ENCODE assay signal across 20 cellular contexts in the genomic region with DNA sequence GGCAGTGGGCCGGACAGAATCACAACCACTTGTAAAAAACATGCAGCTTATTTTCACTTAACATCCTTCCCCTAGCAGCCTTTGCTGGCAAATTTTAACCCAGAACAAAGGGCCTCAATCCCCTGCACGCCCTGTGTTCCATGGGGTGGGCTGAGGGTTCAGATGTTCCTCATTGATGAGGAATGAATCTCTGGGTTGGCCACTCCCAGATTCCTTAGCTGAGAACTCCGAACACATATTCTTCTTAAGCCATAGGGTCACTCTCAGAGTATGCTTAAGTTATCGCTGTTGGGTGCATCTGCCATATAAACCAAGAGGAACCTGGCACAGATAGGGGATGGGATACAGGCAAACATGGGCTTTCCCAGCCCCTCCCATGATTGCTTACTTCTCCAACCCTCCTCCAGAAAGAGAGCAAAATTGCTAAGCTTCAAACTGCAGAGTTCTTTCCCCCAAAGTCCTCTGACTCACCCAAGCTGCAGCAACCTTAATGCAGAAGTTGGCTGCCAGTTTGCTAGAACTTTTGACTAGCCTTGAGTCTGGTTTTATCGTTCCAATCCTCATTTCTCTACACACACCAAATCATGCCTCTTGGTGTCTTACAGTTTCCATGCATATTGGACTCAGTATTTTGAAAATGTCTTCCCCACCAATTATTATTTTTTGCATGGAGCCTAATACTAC.
DNase-seq lines count a peak whose midpoint lies in the region; ATAC-seq and TF ChIP-seq lines count a peak whose summit lies in the region.
"Had no signal": no experiment of that assay in that cellular context is flagged by ENCODE, and none has a peak within 500 bp of the region (broad histone marks: within the 10 kb centered on the region; RNA-seq: fewer than 3 reads in every experiment).

No MANE protein-coding gene starts in this region.

- ATAC-seq in left ventricle myocardium superior (peak; percentile 17), RWPE2 (ENCODE audit: low read depth) (peak; percentile 38; the same call in 1 of the 3 replicates), GM19452 (IDR thresholded peaks at IDR 0.05; ENCODE audit: unreplicated experiment) (no peak)
- ATAC-seq in activated naive CD8-positive, alpha-beta T cell treated with anti-CD3 and anti-CD28 coated beads, Interleukin-2, amount 50 U/mL, for 24 hours: no peak
- ATAC-seq: activated T-cell treated with anti-CD3 and anti-CD28 coated beads, Interleukin-2, amount 50 U/mL, for 72 hours; HCT116; stimulated activated memory B cell treated with anti-CD40 and anti-IgM and Interleukin-4, amounts not matched to agents 10 μg/mL and 1 μg/mL and 100 μg/mL, for 72 hours had no signal

- no peaks in the 10 kb centered on the region for H3K36me3 ChIP-seq in RWPE2 (ENCODE audit: low read depth)

- H3K27me3 Mint-ChIP-seq in activated naive CD8-positive, alpha-beta T cell treated with anti-CD3 and anti-CD28 coated beads, Interleukin-2, amount 50 U/mL, for 24 hours: no peaks in the 10 kb centered on the region
- H3K27me3 Mint-ChIP-seq: stimulated activated memory B cell treated with anti-CD40 and anti-IgM and Interleukin-4, amounts not matched to agents 10 μg/mL and 1 μg/mL and 100 μg/mL, for 72 hours had no signal

- no peak overlapping the region for H3K27ac ChIP-seq in RWPE2 (ENCODE audit: poor library complexity, severe bottlenecking)

- no peak overlapping the region for H3K4me3 ChIP-seq in RWPE2 (ENCODE audit: severe bottlenecking)
- H3K4me3 ChIP-seq in fibroblast of pulmonary artery (replicated peaks; ENCODE audit: low read depth, low read length): no peak overlapping the region

- H3K4me1 ChIP-seq in RWPE2 (ENCODE audit: insufficient read depth, poor library complexity, severe bottlenecking): peaks cover 16% of the 10 kb centered on the region
- H3K4me1 ChIP-seq: Caco-2 had no signal

- H3K4me1 Mint-ChIP-seq in activated naive CD8-positive, alpha-beta T cell treated with anti-CD3 and anti-CD28 coated beads, Interleukin-2, amount 50 U/mL, for 24 hours: peaks cover 29% of the 10 kb centered on the region
- H3K4me1 Mint-ChIP-seq: stimulated activated memory B cell treated with anti-CD40 and anti-IgM and Interleukin-4, amounts not matched to agents 10 μg/mL and 1 μg/mL and 100 μg/mL, for 72 hours had no signal

- TF ChIP-seq CTCF in RWPE2 (IDR thresholded peaks at IDR 0.05; ENCODE audit: poor library complexity, severe bottlenecking) (no peak), fibroblast of pulmonary artery (IDR thresholded peaks at IDR 0.05; ENCODE audit: low read length, missing control alignments) (no peak)

- H3K36me3 Mint-ChIP-seq in activated naive CD8-positive, alpha-beta T cell treated with anti-CD3 and anti-CD28 coated beads, Interleukin-2, amount 50 U/mL, for 24 hours (ENCODE audit: low read depth): peaks cover 2% of the 10 kb centered on the region

- no peaks in the 10 kb centered on the region for H3K9me3 Mint-ChIP-seq in activated naive CD8-positive, alpha-beta T cell treated with anti-CD3 and anti-CD28 coated beads, Interleukin-2, amount 50 U/mL, for 24 hours
- H3K9me3 Mint-ChIP-seq: stimulated activated memory B cell treated with anti-CD40 and anti-IgM and Interleukin-4, amounts not matched to agents 10 μg/mL and 1 μg/mL and 100 μg/mL, for 72 hours had no signal

- H3K27me3 ChIP-seq in RWPE2 (ENCODE audit: insufficient read depth, poor library complexity, severe bottlenecking): no peaks in the 10 kb centered on the region

- intact Hi-C loops in left ventricle myocardium superior (cut with micrococcal nuclease): no loop called here
- intact Hi-C loops in cardiac septum (cut with DNase I): no loop called here

- DNase-seq in left ventricle myocardium superior (no peak), cardiac septum (ENCODE audit: low spot score) (no peak), RWPE2 (ENCODE audit: low spot score) (no peak), fibroblast of pulmonary artery (ENCODE audit: low read depth) (peak; percentile 45), GM19238 (ENCODE audit: insufficient read length, low spot score) (no peak)
- no peak for DNase-seq in stimulated activated CD4-positive, alpha-beta T cell treated with anti-CD3 and anti-CD28 coated beads, Interleukin-12 subunit alpha, Interleukin-12 subunit beta, amount 100 ng/mL, for 4 hours
- no peak for DNase-seq in activated naive CD8-positive, alpha-beta T cell treated with anti-CD3 and anti-CD28 coated beads, Interleukin-2, amount 50 U/mL, for 24 hours
- DNase-seq: ACHN; activated CD4-positive, alpha-beta T cell treated with anti-CD3 and anti-CD28 coated beads, Interleukin-2, amount 50 U/mL, for 48 hours; activated T-cell treated with anti-CD3 and anti-CD28 coated beads, Interleukin-2, amount 50 U/mL, for 72 hours; amniotic stem cell; Caco-2; cortex of kidney; NCI-H187 treated with DMSO at 0.1 percent for 48 hours; NCI-H774; Right ventricle myocardium superior; T-helper 9 cell had no signal

- H3K27ac Mint-ChIP-seq in activated naive CD8-positive, alpha-beta T cell treated with anti-CD3 and anti-CD28 coated beads, Interleukin-2, amount 50 U/mL, for 24 hours: no peak overlapping the region
- H3K27ac Mint-ChIP-seq: stimulated activated memory B cell treated with anti-CD40 and anti-IgM and Interleukin-4, amounts not matched to agents 10 μg/mL and 1 μg/mL and 100 μg/mL, for 72 hours had no signal

- H3K9me3 ChIP-seq in RWPE2 (ENCODE audit: severe bottlenecking): no peaks in the 10 kb centered on the region
- H3K9me3 ChIP-seq: Caco-2 had no signal

- no peak overlapping the region for H3K4me3 Mint-ChIP-seq in activated naive CD8-positive, alpha-beta T cell treated with anti-CD3 and anti-CD28 coated beads, Interleukin-2, amount 50 U/mL, for 24 hours
- H3K4me3 Mint-ChIP-seq: stimulated activated memory B cell treated with anti-CD40 and anti-IgM and Interleukin-4, amounts not matched to agents 10 μg/mL and 1 μg/mL and 100 μg/mL, for 72 hours had no signal

Comparison
In these comparisons a context has a peak if more than half of its experiments do, and no peak if none do; other contexts are left out.
1. ATAC-seq: peak in left ventricle myocardium superior (single experiment) and RWPE2 (single experiment); none in activated naive CD8-positive, alpha-beta T cell treated with anti-CD3 and anti-CD28 coated beads, Interleukin-2, amount 50 U/mL, for 24 hours (single experiment) and GM19452 (single experiment).